In genomic region chr17:29617481-29618271, GRCh38 we compare ENCODE assay signal across 8 cellular contexts. TPM values are rescaled to one million over a fixed set of nuclear protein-coding genes. Genes with fewer than 3 reads are reported as not detected.
DNase-seq lines count a peak whose midpoint lies in the region; ATAC-seq, FAIRE-seq and TF ChIP-seq lines count a peak whose summit lies in the region.

No MANE protein-coding gene starts in this region.

- peaks cover 8% of the 10 kb centered on the region for H3K27me3 Mint-ChIP-seq in activated CD4-positive, alpha-beta T cell treated with anti-CD3 and anti-CD28 coated beads, Interleukin-2, amount 10 ng/mL, durations not matched to agents 7 days and 5 days

- no peak overlapping the region for H3K27ac ChIP-seq in A673 (ENCODE audit: low read depth, low read length, poor library complexity, severe bottlenecking)
- peak overlapping the region in 1 of 2 donors; percentile 37 for H3K27ac ChIP-seq in coronary artery
- H3K27ac ChIP-seq in liver (ENCODE audit: low read depth in 1 of 2, low read length in 2 of 2), result no peak overlapping the region

- 4% methylated on average over 68 of the region's 68 CpGs for WGBS in liver

- peaks cover 54% of the 10 kb centered on the region for H3K4me1 Mint-ChIP-seq in activated CD4-positive, alpha-beta T cell treated with anti-CD3 and anti-CD28 coated beads, Interleukin-2, amount 10 ng/mL, durations not matched to agents 7 days and 5 days

- BruUV-seq in A673 (replicated peaks; lab: Mats Ljungman, UMichigan), result no TSS peak

- H3K4me1 ChIP-seq in A673 (ENCODE audit: insufficient read depth, low read length, poor library complexity, severe bottlenecking) (peaks cover 50% of the 10 kb centered on the region), liver (ENCODE audit: control insufficient read depth in 4 of 4, insufficient read depth in 4 of 4, low read length in 3 of 4) (peaks cover 21 to 55% (median 41%) of the 10 kb centered on the region in 4 donors)

- peak overlapping the region; percentile 92 for H3K27ac Mint-ChIP-seq in activated CD4-positive, alpha-beta T cell treated with anti-CD3 and anti-CD28 coated beads, Interleukin-2, amount 10 ng/mL, durations not matched to agents 7 days and 5 days

- no peak for FAIRE-seq in RCC 7860 (lab: Jason Lieb, UNC)

- TF ChIP-seq CTCF in A673 (conservative IDR thresholded peaks at IDR 0.05; ENCODE audit: low read depth, low read length) (peak; percentile 43), coronary artery (IDR thresholded peaks at IDR 0.05) (peak; percentile 24), liver (IDR thresholded peaks at IDR 0.05; ENCODE audit: low read depth, low read length, missing input control) (peak; percentile 68)

- POLR2A ChIA-PET in A673 (lab: Charles Lee; ENCODE audit: low non-redundant PET), result interaction anchor here (0.6 to 1.0 kb wide), 2 partner anchors 25 to 162 kb away, joined by 3 to 24 read pairs; partner anchors contain the start of gene ANKRD13B
- POLR2A ChIA-PET in activated CD4-positive, alpha-beta T cell treated with anti-CD3 and anti-CD28 coated beads, Interleukin-2, amount 10 ng/mL, durations not matched to agents 7 days and 5 days (lab: Charles Lee), result interaction anchor here (0.6 to 1.1 kb wide), 5 partner anchors 26 to 312 kb away, joined by 3 to 7 read pairs (median 3); partner anchors contain the start of genes ANKRD13B and SSH2

- peak overlapping the region in 1 of 2 donors; percentile 10 for H3K9ac ChIP-seq in liver (ENCODE audit: low read depth in 1 of 2, low read length in 2 of 2)

- peak; percentile 64 to 79 for TF ChIP-seq RAD21 in liver (IDR thresholded peaks at IDR 0.05)

- H3K4me3 ChIP-seq in A673 (ENCODE audit: low read depth, low read length, poor library complexity, severe bottlenecking), result no peak overlapping the region
- peak overlapping the region; percentile 63 for H3K4me3 ChIP-seq in coronary artery
- peak overlapping the region in 1 of 3 donors; percentile 39 for H3K4me3 ChIP-seq in liver (ENCODE audit: low read depth in 1 of 3, low read length in 3 of 3)

- H3K36me3 Mint-ChIP-seq in activated CD4-positive, alpha-beta T cell treated with anti-CD3 and anti-CD28 coated beads, Interleukin-2, amount 10 ng/mL, durations not matched to agents 7 days and 5 days (ENCODE audit: low read depth), result no peaks in the 10 kb centered on the region

- H3K36me3 ChIP-seq in A673 (ENCODE audit: insufficient read depth, low read length, poor library complexity, severe bottlenecking), result peaks cover 10% of the 10 kb centered on the region
- no peaks in the 10 kb centered on the region for H3K36me3 ChIP-seq in liver (ENCODE audit: control insufficient read depth in 4 of 4, insufficient read depth in 3 of 4, low read depth in 1 of 4, low read length in 3 of 4)

- H3K4me3 Mint-ChIP-seq in activated CD4-positive, alpha-beta T cell treated with anti-CD3 and anti-CD28 coated beads, Interleukin-2, amount 10 ng/mL, durations not matched to agents 7 days and 5 days, result peak overlapping the region; percentile 82

- CTCF ChIA-PET in A673 (lab: Charles Lee), result interaction anchor here (0.6 to 2.3 kb wide), 12 partner anchors 22 to 535 kb away, joined by 3 to 20 read pairs (median 4); partner anchors contain the start of gene SSH2
- CTCF ChIA-PET in activated CD4-positive, alpha-beta T cell treated with anti-CD3 and anti-CD28 coated beads, Interleukin-2, amount 10 ng/mL, durations not matched to agents 7 days and 5 days (lab: Charles Lee), result interaction anchor here (0.6 to 7.8 kb wide), 61 partner anchors 7 to 856 kb away, joined by 3 to 116 read pairs (median 5); partner anchors contain the start of genes ABHD15, ANKRD13B, MYO18A and SSH2

- ATAC-seq in GM19025 (IDR thresholded peaks at IDR 0.05; ENCODE audit: low read depth, unreplicated experiment), result peak; percentile 27

- H3K9me3 ChIP-seq in A673 (ENCODE audit: low read depth, low read length, poor library complexity, severe bottlenecking), result no peaks in the 10 kb centered on the region
- H3K9me3 ChIP-seq in liver (ENCODE audit: control insufficient read depth in 4 of 4, low read length in 3 of 4), result no peaks in the 10 kb centered on the region

- intact Hi-C loops in A673 (cut with micrococcal nuclease; ENCODE audit: unreplicated experiment), result loop anchor here (5.0 kb wide), 3 partner anchors 315 to 475 kb away; partner anchors contain the start of gene SSH2

- H3K9me3 Mint-ChIP-seq in activated CD4-positive, alpha-beta T cell treated with anti-CD3 and anti-CD28 coated beads, Interleukin-2, amount 10 ng/mL, durations not matched to agents 7 days and 5 days, result no peaks in the 10 kb centered on the region

- DNase-seq in A673 (ENCODE audit: low spot score) (no peak), NCI-H1694 (lab: John Stamatoyannopoulos, UW) (peak; percentile 70), coronary artery (ENCODE audit: low spot score) (peak; percentile 76), RCC 7860 (ENCODE audit: low spot score) (no peak)
- peak; percentile 89 for DNase-seq in activated CD4-positive, alpha-beta T cell treated with anti-CD3 and anti-CD28 coated beads, Interleukin-2, amount 10 ng/mL, durations not matched to agents 7 days and 5 days
- peak; percentile 89 to 92 for DNase-seq in stimulated activated CD4-positive, alpha-beta T cell treated with anti-CD3 and anti-CD28 coated beads, Interleukin-4, amount 100 ng/mL, for 4 hours

- no peaks in the 10 kb centered on the region for H3K27me3 ChIP-seq in A673 (replicated peaks; ENCODE audit: insufficient read depth, low read depth, low read length, poor library complexity)
- H3K27me3 ChIP-seq in liver (ENCODE audit: control insufficient read depth in 4 of 4, insufficient read depth in 4 of 4, low read length in 3 of 4), result peaks cover 0 to 10% (median 2%) of the 10 kb centered on the region in 4 donors

TF ChIP-seq in liver, 16 proteins besides CTCF, POLR2A, EP300 and RAD21:
- TF ChIP-seq SP1 (IDR thresholded peaks at IDR 0.05) (peak; percentile 6), FOXA2 (IDR thresholded peaks at IDR 0.05) (no peak)

RNA-seq across cellular contexts. Expression of gene CORO6, which starts 5.0 kb away (rescaled TPM):
- 19.7 and 28.9 TPM in 2 replicates for total RNA-seq in A673 (2021)
- total RNA-seq in activated CD4-positive, alpha-beta T cell treated with anti-CD3 and anti-CD28 coated beads, Interleukin-2, amount 10 ng/mL, durations not matched to agents 7 days and 5 days, result 1 to 10 TPM; 2.4 to 3.1 TPM
- total RNA-seq in liver, result 1 to 10 TPM in 1 of 2 donors, under 1 TPM in 1; 0.23 to 3.0 TPM
- polyA plus RNA-seq in liver, result under 1 TPM; 0.44 to 0.75 TPM

RNA-seq across cellular contexts. Expression of gene ANKRD13B, which starts 24.7 kb away (rescaled TPM):
- total RNA-seq in A673 (2021), result 81.5 and 98.7 TPM in 2 replicates
- 10 to 100 TPM; 12.3 to 12.8 TPM for total RNA-seq in activated CD4-positive, alpha-beta T cell treated with anti-CD3 and anti-CD28 coated beads, Interleukin-2, amount 10 ng/mL, durations not matched to agents 7 days and 5 days
- 1 to 10 TPM in 1 of 2 donors, under 1 TPM in 1; 0.50 to 1.6 TPM for total RNA-seq in liver
- polyA plus RNA-seq in liver, result under 1 TPM; 0.06 to 0.52 TPM

RNA-seq across cellular contexts. Expression of gene GIT1, which starts 28.2 kb away (rescaled TPM):
- total RNA-seq in A673 (2021), result 120 and 125 TPM in 2 replicates
- total RNA-seq in activated CD4-positive, alpha-beta T cell treated with anti-CD3 and anti-CD28 coated beads, Interleukin-2, amount 10 ng/mL, durations not matched to agents 7 days and 5 days, result 100 to 1,000 TPM; 107 TPM
- total RNA-seq in liver, result 10 to 100 TPM in 1 of 2 donors, 1 to 10 TPM in 1; 4.3 to 11.1 TPM
- polyA plus RNA-seq in liver, result 1 to 10 TPM; 2.2 to 5.4 TPM

RNA-seq across cellular contexts. Expression of gene TP53I13, which starts 49.2 kb away (rescaled TPM):
- total RNA-seq in A673 (2021) (34.6 and 41.4 TPM in 2 replicates), liver (10 to 100 TPM; 15.2 to 33.7 TPM)
- 10 to 100 TPM; 71.4 to 75.0 TPM for total RNA-seq in activated CD4-positive, alpha-beta T cell treated with anti-CD3 and anti-CD28 coated beads, Interleukin-2, amount 10 ng/mL, durations not matched to agents 7 days and 5 days
- polyA plus RNA-seq in liver, result 10 to 100 TPM; 12.2 to 42.6 TPM

RNA-seq across cellular contexts. Expression of gene ABHD15, which starts 50.8 kb away (rescaled TPM):
- 5.4 and 8.0 TPM in 2 replicates for total RNA-seq in A673 (2021)
- 10 to 100 TPM; 16.9 to 18.0 TPM for total RNA-seq in activated CD4-positive, alpha-beta T cell treated with anti-CD3 and anti-CD28 coated beads, Interleukin-2, amount 10 ng/mL, durations not matched to agents 7 days and 5 days
- total RNA-seq in liver, result 10 to 100 TPM in 1 of 2 donors, 1 to 10 TPM in 1; 5.6 to 25.7 TPM
- polyA plus RNA-seq in liver, result 10 to 100 TPM in 1 of 2 donors, 1 to 10 TPM in 1; 6.6 to 14.7 TPM

Comparison
In these comparisons a context has a peak if more than half of its experiments do, and no peak if none do; other contexts are left out.
1. DNase-seq: peak in NCI-H1694 (single experiment), activated CD4-positive, alpha-beta T cell treated with anti-CD3 and anti-CD28 coated beads, Interleukin-2, amount 10 ng/mL, durations not matched to agents 7 days and 5 days (single experiment), coronary artery (single experiment) and stimulated activated CD4-positive, alpha-beta T cell treated with anti-CD3 and anti-CD28 coated beads, Interleukin-4, amount 100 ng/mL, for 4 hours (2 of 2); none in A673 (single experiment) and RCC 7860 (single experiment).
2. RNA of gene ANKRD13B, which starts 24.7 kb away (total RNA-seq): 81.5 to 98.7 TPM in A673 and 12.3 to 12.8 TPM in activated CD4-positive, alpha-beta T cell treated with anti-CD3 and anti-CD28 coated beads, Interleukin-2, amount 10 ng/mL, durations not matched to agents 7 days and 5 days; 0.50 to 1.6 TPM in liver; every median in the first group is over 4 times any median in the second.
3. RNA of gene GIT1, which starts 28.2 kb away (total RNA-seq): 120 to 125 TPM in A673 and 107 TPM in activated CD4-positive, alpha-beta T cell treated with anti-CD3 and anti-CD28 coated beads, Interleukin-2, amount 10 ng/mL, durations not matched to agents 7 days and 5 days; 4.3 to 11.1 TPM in liver; every median in the first group is over 4 times any median in the second.
4. Peak in every context shown above with its lines, with median percentiles within 50 percentile points of each other: CTCF ChIP-seq.